In the genomic region with DNA sequence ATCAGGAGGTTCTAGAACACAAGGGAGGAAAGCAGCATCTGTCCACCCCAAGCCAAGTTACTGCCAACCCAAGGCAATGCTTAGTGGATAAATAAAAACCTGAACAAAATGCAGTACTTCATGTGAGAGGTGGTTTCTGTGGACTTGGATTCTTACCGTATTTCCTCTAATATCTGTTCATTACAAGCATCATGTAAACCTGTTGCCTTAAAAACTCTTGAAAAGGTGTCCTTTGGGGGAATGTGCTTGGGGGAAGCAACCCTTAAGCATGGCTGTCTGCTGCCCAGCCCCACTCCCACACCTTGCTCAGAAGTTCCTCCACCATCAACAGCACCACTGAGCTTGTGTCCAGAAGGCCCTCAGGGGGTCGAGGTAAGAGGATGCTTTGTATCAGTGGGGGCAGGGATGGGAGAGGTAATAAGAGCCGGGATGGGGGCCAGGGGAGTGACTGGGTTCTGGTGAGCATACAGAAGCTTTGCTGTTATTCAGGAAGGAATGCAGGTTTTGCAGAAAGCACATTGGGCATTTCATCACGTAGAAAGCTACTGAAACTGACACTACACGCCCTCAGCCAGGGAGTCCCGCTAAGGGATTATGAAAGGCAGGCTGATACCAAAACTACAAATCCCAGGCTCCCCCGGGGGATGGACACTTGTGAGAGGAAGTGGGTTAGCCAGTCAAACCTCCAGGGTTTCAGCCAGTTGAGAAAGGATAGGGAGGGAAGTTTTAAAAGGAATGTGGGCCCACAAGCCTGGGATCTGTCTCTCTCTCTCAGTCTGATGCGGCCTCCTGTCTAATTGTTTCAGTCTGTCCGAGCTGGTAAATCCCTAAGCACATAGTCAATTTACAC, we compare ENCODE assay signal across 9 cellular contexts. TPM values are rescaled to one million over a fixed set of nuclear protein-coding genes. Genes with fewer than 3 reads are reported as not detected.
DNase-seq lines count a peak whose midpoint lies in the region; ATAC-seq, FAIRE-seq and TF ChIP-seq lines count a peak whose summit lies in the region.
"Had no signal": no experiment of that assay in that cellular context is flagged by ENCODE, and none has a peak within 500 bp of the region (broad histone marks: within the 10 kb centered on the region; RNA-seq: fewer than 3 reads in every experiment).

No MANE protein-coding gene starts in this region.

- no peaks in the 10 kb centered on the region for H3K4me1 ChIP-seq in left lung

- H3K9me3 ChIP-seq in left lung: no peaks in the 10 kb centered on the region

- H3K4me3 Mint-ChIP-seq in MCF 10A (ENCODE audit: unreplicated experiment): no peak overlapping the region

- CTCF ChIA-PET in MCF 10A (lab: Yijun Ruan, JAX): interaction anchor here (0.7 to 1.4 kb wide), 3 partner anchors 11 to 658 kb away, joined by 3 to 6 read pairs (median 4); no protein-coding TSS in a partner anchor

- no peak overlapping the region for H3K4me3 ChIP-seq in left lung

- DNase-seq in AG08396 (ENCODE audit: low spot score) (peak; percentile 53), HTR-8/SVneo (ENCODE audit: insufficient read length, low spot score) (peak; percentile 66), MCF 10A (ENCODE audit: unreplicated experiment) (peak; percentile 26), left lung (no peak), SHP77 treated with DMSO at 0.1 percent for 48 hours (lab: John Stamatoyannopoulos, UW) (no peak)

- no peaks in the 10 kb centered on the region for H3K4me1 Mint-ChIP-seq in MCF 10A (ENCODE audit: insufficient read depth, unreplicated experiment)

- POLR2A ChIA-PET in MCF 10A (lab: Yijun Ruan, JAX): interaction anchor here (0.7 kb wide), 1 partner anchor 824 kb away, joined by 4 read pairs; no protein-coding TSS in a partner anchor

- H3K27me3 Mint-ChIP-seq in MCF 10A (ENCODE audit: insufficient read depth, unreplicated experiment): no peaks in the 10 kb centered on the region

- no peak overlapping the region for H3K27ac ChIP-seq in left lung
- H3K27ac ChIP-seq: KMS-11 had no signal

- H3K36me3 ChIP-seq in left lung: peaks cover 0 to 75% of the 10 kb centered on the region in 2 donors

- H3K27me3 ChIP-seq in left lung: no peaks in the 10 kb centered on the region

- ATAC-seq in left lung (peak; percentile 68), GM18858 (IDR thresholded peaks at IDR 0.05; ENCODE audit: unreplicated experiment) (no peak), HG03432 (IDR thresholded peaks at IDR 0.05; ENCODE audit: unreplicated experiment) (no peak), HG02885 (IDR thresholded peaks at IDR 0.05; ENCODE audit: poor library complexity, unreplicated experiment) (no peak)

- no peaks in the 10 kb centered on the region for H3K9me3 Mint-ChIP-seq in MCF 10A (ENCODE audit: unreplicated experiment)

- intact Hi-C loops in MCF 10A (cut with micrococcal nuclease): no loop called here
- intact Hi-C loops in left lung (cut with DNase I): no loop called here

- no peaks in the 10 kb centered on the region for H3K36me3 Mint-ChIP-seq in MCF 10A (ENCODE audit: insufficient read depth, unreplicated experiment)

- H3K27ac Mint-ChIP-seq in MCF 10A (ENCODE audit: low read depth, unreplicated experiment): no peak overlapping the region

- BruUV-seq in MCF 10A (replicated peaks; lab: Mats Ljungman, UMichigan): no TSS peak

- no peak for FAIRE-seq in HTR-8/SVneo (lab: Jason Lieb, UNC)

- no peak for TF ChIP-seq CTCF in MCF 10A (IDR thresholded peaks at IDR 0.05; ENCODE audit: unreplicated experiment)
- no peak for TF ChIP-seq CTCF in left lung (IDR thresholded peaks at IDR 0.05)

RNA-seq across cellular contexts. Expression of gene KCNJ1, which starts 52.0 kb away (rescaled TPM):
- not detected in 2 replicates for total RNA-seq in MCF 10A (2022)
- not detected for total RNA-seq in left lung

Comparison
In these comparisons a context has a peak if more than half of its experiments do, and no peak if none do; other contexts are left out.
1. DNase-seq: peak in AG08396 (single experiment), HTR-8/SVneo (single experiment) and MCF 10A (single experiment); none in left lung (0 of 2) and SHP77 treated with DMSO at 0.1 percent for 48 hours (single experiment).